ENCODE assay signal across 21 cellular contexts in genomic region chr3:127194601-127195187, GRCh38. TPM values are rescaled to one million over a fixed set of nuclear protein-coding genes. Genes with fewer than 3 reads are reported as not detected.
DNase-seq lines count a peak whose midpoint lies in the region; ATAC-seq and TF ChIP-seq lines count a peak whose summit lies in the region.
"Had no signal": no experiment of that assay in that cellular context is flagged by ENCODE, and none has a peak within 500 bp of the region (broad histone marks: within the 10 kb centered on the region; RNA-seq: fewer than 3 reads in every experiment).

No MANE protein-coding gene starts in this region.

- no peak overlapping the region for H3K9ac ChIP-seq in colonic mucosa (ENCODE audit: low read depth in 2 of 2, low read length in 2 of 2)
- H3K9ac ChIP-seq: BLaER1 had no signal

- H3K4me3 ChIP-seq in colonic mucosa: no peak overlapping the region
- H3K4me3 ChIP-seq in BE2C (ENCODE audit: low read depth, low read length): no peak overlapping the region
- H3K4me3 ChIP-seq: BLaER1, SK-N-MC had no signal

- H3K9me3 ChIP-seq in colonic mucosa (no peaks in the 10 kb centered on the region), BE2C (no peaks in the 10 kb centered on the region; the same call in none of the 2 replicates)

- H3K27me3 Mint-ChIP-seq in type B pancreatic cell: peaks cover 22% of the 10 kb centered on the region

- H3K4me1 Mint-ChIP-seq in type B pancreatic cell (ENCODE audit: unreplicated experiment): no peaks in the 10 kb centered on the region

- H3K27me3 ChIP-seq in colonic mucosa (no peaks in the 10 kb centered on the region), BE2C (no peaks in the 10 kb centered on the region)
- H3K27me3 ChIP-seq: BLaER1 had no signal

- DNase-seq in GM03348 (ENCODE audit: low spot score) (peak; percentile 2), colonic mucosa (peak; percentile 10), left lobe of liver (ENCODE audit: low spot score) (peak; percentile 27), type B pancreatic cell (ENCODE audit: extremely low spot score, unreplicated experiment) (peak; percentile 49), NCI-H2196 treated with DMSO at 0.1 percent for 48 hours (lab: John Stamatoyannopoulos, UW; ENCODE audit: unreplicated experiment) (no peak), HUDEP-2 (lab: John Stamatoyannopoulos, UW; ENCODE audit: unreplicated experiment in 76 of 76) (no peak), BE2C (no peak)
- DNase-seq: CD4-positive, alpha-beta T cell; Karpas-422; NCI-H1105; NCI-H1436 treated with DMSO at 0.1 percent for 48 hours; NCI-H187 treated with DMSO at 0.1 percent for 48 hours; NCI-H2171 treated with DMSO at 0.1 percent for 48 hours; NCI-H446; NCI-H524 treated with DMSO at 0.1 percent for 48 hours; NCI-H774; SIG-M5 had no signal

- no peak overlapping the region for H3K27ac Mint-ChIP-seq in type B pancreatic cell
- H3K27ac Mint-ChIP-seq: CD4-positive, alpha-beta T cell had no signal

- H3K36me3 ChIP-seq in colonic mucosa (no peaks in the 10 kb centered on the region), BE2C (no peaks in the 10 kb centered on the region)

- H3K9me3 Mint-ChIP-seq in type B pancreatic cell: no peaks in the 10 kb centered on the region

- H3K27ac ChIP-seq in colonic mucosa: no peak overlapping the region
- H3K27ac ChIP-seq: BLaER1, SK-N-MC had no signal

- no peaks in the 10 kb centered on the region for H3K36me3 Mint-ChIP-seq in type B pancreatic cell

- ATAC-seq in left lobe of liver: no peak

- no peaks in the 10 kb centered on the region for H3K4me1 ChIP-seq in colonic mucosa
- H3K4me1 ChIP-seq in BE2C: peaks cover 4% of the 10 kb centered on the region; the same call in 1 of the 2 replicates
- H3K4me1 ChIP-seq: BLaER1 had no signal

- TF ChIP-seq CTCF in colonic mucosa (IDR thresholded peaks at IDR 0.05): no peak
- no peak for TF ChIP-seq CTCF in type B pancreatic cell (conservative IDR thresholded peaks at IDR 0.05)
- no peak for TF ChIP-seq CTCF in BE2C (IDR thresholded peaks at IDR 0.05; ENCODE audit: low read depth, low read length)

- intact Hi-C loops in colonic mucosa (cut with DNase I): no loop called here

- no peak overlapping the region for H3K4me3 Mint-ChIP-seq in type B pancreatic cell
- H3K4me3 Mint-ChIP-seq: CD4-positive, alpha-beta T cell had no signal

RNA-seq across cellular contexts. Expression of gene PRR23E, which starts 1.8 kb away (rescaled TPM):
- not detected for total RNA-seq in colonic mucosa
- total RNA-seq in left lobe of liver: not detected
- not detected in 2 replicates for total RNA-seq in type B pancreatic cell (ENCODE audit: low replicate concordance)
- polyA plus RNA-seq in BE2C (2012; ENCODE audit: insufficient read depth, insufficient read length, low read depth): not detected
- total RNA-seq: A172; CD4-positive, alpha-beta T cell; H4 had no signal

Comparison
In these comparisons a context has a peak if more than half of its experiments do, and no peak if none do; other contexts are left out.
1. DNase-seq: peak in GM03348 (single experiment), colonic mucosa (single experiment), left lobe of liver (single experiment) and type B pancreatic cell (single experiment); none in NCI-H2196 treated with DMSO at 0.1 percent for 48 hours (single experiment), HUDEP-2 (0 of 76) and BE2C (single experiment).